Comparison of ENCODE assay signal across 8 cellular contexts in genomic region chr1:41282679-41283317, GRCh38. TPM values are rescaled to one million over a fixed set of nuclear protein-coding genes. Genes with fewer than 3 reads are reported as not detected.
DNase-seq lines count a peak whose midpoint lies in the region; ATAC-seq and TF ChIP-seq lines count a peak whose summit lies in the region.

No MANE protein-coding gene starts in this region.

- intact Hi-C loops in mucosa of descending colon (cut with DNase I, micrococcal nuclease) (loop anchor here in 1 of 2 donors (5.0 kb wide), 1 partner anchor 135 kb away; no protein-coding TSS in a partner anchor), aorta (cut with DNase I) (loop anchor here (2.0 to 5.0 kb wide), 2 partner anchors 134 to 135 kb away; no protein-coding TSS in a partner anchor)

- H3K4me3 ChIP-seq in mucosa of descending colon = no peak overlapping the region
- H3K4me3 ChIP-seq in aorta (ENCODE audit: low read length in 2 of 2) = no peak overlapping the region
- H3K4me3 ChIP-seq in suprapubic skin = no peak overlapping the region

- no peak for TF ChIP-seq POLR2A in suprapubic skin (IDR thresholded peaks at IDR 0.05)

- peak; percentile 66 for ATAC-seq in mucosa of descending colon
- ATAC-seq in aorta (ENCODE audit: low FRiP score) = peak; percentile 76
- no peak for ATAC-seq in GM18520 (IDR thresholded peaks at IDR 0.05; ENCODE audit: unreplicated experiment)

- H3K27ac ChIP-seq in aorta (ENCODE audit: low read depth in 1 of 2, low read length in 2 of 2) (no peak overlapping the region), suprapubic skin (no peak overlapping the region)

- TF ChIP-seq EP300 in suprapubic skin (IDR thresholded peaks at IDR 0.05) = no peak

- WGBS in aorta, 2 donors = 32 to 39% methylated on average over 9 of the region's 9 CpGs
- 50% methylated on average over 9 of the region's 9 CpGs for WGBS in suprapubic skin

- TF ChIP-seq CTCF in mucosa of descending colon (IDR thresholded peaks at IDR 0.05) (peak; percentile 53), suprapubic skin (IDR thresholded peaks at IDR 0.05) (peak in 1 of 2 donors; percentile 88)

- H3K9me3 ChIP-seq in mucosa of descending colon = no peaks in the 10 kb centered on the region
- no peaks in the 10 kb centered on the region for H3K9me3 ChIP-seq in aorta (ENCODE audit: control insufficient read depth, low read length)
- no peaks in the 10 kb centered on the region for H3K9me3 ChIP-seq in suprapubic skin

- DNase-seq in DMS 273 (lab: John Stamatoyannopoulos, UW; ENCODE audit: unreplicated experiment) (peak; percentile 100), HPDE6-E6E7 (ENCODE audit: extremely low spot score) (peak; percentile 42), T follicular helper cell (ENCODE audit: low read depth) (peak; percentile 2), ecto neural progenitor cell (ENCODE audit: low spot score) (peak; percentile 71), mucosa of descending colon (peak in 2 of 3 donors; percentile 36 to 44), aorta (peak in 1 of 2 donors; percentile 80), suprapubic skin (ENCODE audit: low spot score in 2 of 2) (no peak)

- H3K27me3 ChIP-seq in aorta (ENCODE audit: control insufficient read depth in 1 of 2, insufficient read depth in 2 of 2, low read length in 1 of 2) (no peaks in the 10 kb centered on the region), suprapubic skin (no peaks in the 10 kb centered on the region)

- H3K4me1 ChIP-seq in mucosa of descending colon (ENCODE audit: low read depth) = no peaks in the 10 kb centered on the region
- no peaks in the 10 kb centered on the region for H3K4me1 ChIP-seq in aorta (ENCODE audit: control insufficient read depth in 1 of 2, insufficient read depth in 2 of 2, low read length in 2 of 2)
- H3K4me1 ChIP-seq in suprapubic skin = peaks cover 25% of the 10 kb centered on the region

- no peaks in the 10 kb centered on the region for H3K36me3 ChIP-seq in mucosa of descending colon (ENCODE audit: low read depth)
- no peaks in the 10 kb centered on the region for H3K36me3 ChIP-seq in aorta (ENCODE audit: control insufficient read depth in 1 of 2, insufficient read depth in 2 of 2, low read length in 1 of 2)
- no peaks in the 10 kb centered on the region for H3K36me3 ChIP-seq in suprapubic skin

RNA-seq across cellular contexts. Expression of gene SCMH1, which starts 40.7 kb away (rescaled TPM):
- total RNA-seq in mucosa of descending colon = 10 to 100 TPM; 25.1 to 66.9 (median 35.6) TPM
- total RNA-seq in aorta = 10 to 100 TPM; 50.3 to 60.7 TPM
- polyA plus RNA-seq in aorta = 10 to 100 TPM; 36.2 to 44.5 TPM
- total RNA-seq in suprapubic skin = 10 to 100 TPM; 17.6 to 48.2 (median 21.8) TPM

Comparison
In these comparisons a context has a peak if more than half of its experiments do, and no peak if none do; other contexts are left out.
1. DNase-seq: peak in DMS 273 (single experiment), HPDE6-E6E7 (single experiment), T follicular helper cell (single experiment), ecto neural progenitor cell (single experiment) and mucosa of descending colon (2 of 3); none in suprapubic skin (0 of 2).